In the genomic region with DNA sequence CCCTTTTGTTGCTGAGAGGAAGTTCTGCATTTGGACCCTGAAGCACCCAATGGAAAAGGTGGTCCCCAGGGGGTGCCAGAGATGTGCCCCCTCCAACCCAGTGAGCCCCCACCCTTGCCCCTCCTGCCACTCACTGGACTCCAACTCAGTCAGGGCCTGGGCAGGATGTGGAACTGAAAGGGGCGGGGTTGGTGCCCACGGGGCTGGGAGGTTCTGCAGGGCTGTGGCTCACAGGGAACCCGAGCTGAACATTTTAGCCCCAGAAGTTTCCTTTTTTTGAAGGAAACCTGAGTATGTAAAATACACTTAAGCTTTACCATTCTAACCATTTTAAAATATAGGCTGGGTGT, we compare ENCODE assay signal across 17 cellular contexts. TPM values are rescaled to one million over a fixed set of nuclear protein-coding genes. Genes with fewer than 3 reads are reported as not detected.
DNase-seq lines count a peak whose midpoint lies in the region; ATAC-seq and FAIRE-seq lines count a peak whose summit lies in the region.
"Had no signal": no experiment of that assay in that cellular context is flagged by ENCODE, and none has a peak within 500 bp of the region (broad histone marks: within the 10 kb centered on the region; RNA-seq: fewer than 3 reads in every experiment).

No MANE protein-coding gene starts in this region.

- H3K9me3 ChIP-seq in naive thymus-derived CD4-positive, alpha-beta T cell (ENCODE audit: control insufficient read depth in 2 of 3, low read length in 3 of 3) = no peaks in the 10 kb centered on the region
- H3K9me3 ChIP-seq: sigmoid colon had no signal

- no peaks in the 10 kb centered on the region for H3K27me3 Mint-ChIP-seq in activated CD4-positive, alpha-beta T cell treated with anti-CD3 and anti-CD28 coated beads, Interleukin-2, amount 10 ng/mL, durations not matched to agents 24 days and 14 days
- H3K27me3 Mint-ChIP-seq in T-helper 2 cell treated with Interferon-gamma antibody and Interleukin-4, amounts not matched to agents 5 μg/mL and 100 μg/mL, for 36 hours (ENCODE audit: low read depth) = no peaks in the 10 kb centered on the region
- H3K27me3 Mint-ChIP-seq in naive thymus-derived CD4-positive, alpha-beta T cell = no peaks in the 10 kb centered on the region
- H3K27me3 Mint-ChIP-seq: stimulated activated naive CD8-positive, alpha-beta T cell treated with anti-CD3 and anti-CD28 coated beads, Interleukin-15, Interleukin-2, amounts not matched to agents 100 ng/mL and 50 ng/mL, for 24 hours had no signal

- H3K9me3 Mint-ChIP-seq in activated CD4-positive, alpha-beta T cell treated with anti-CD3 and anti-CD28 coated beads, Interleukin-2, amount 10 ng/mL, durations not matched to agents 24 days and 14 days = no peaks in the 10 kb centered on the region
- no peaks in the 10 kb centered on the region for H3K9me3 Mint-ChIP-seq in T-helper 2 cell treated with Interferon-gamma antibody and Interleukin-4, amounts not matched to agents 5 μg/mL and 100 μg/mL, for 36 hours
- no peaks in the 10 kb centered on the region for H3K9me3 Mint-ChIP-seq in naive thymus-derived CD4-positive, alpha-beta T cell
- H3K9me3 Mint-ChIP-seq: activated T-helper 1 cell treated with anti-CD3 and anti-CD28 coated beads, Interleukin-12 subunit alpha, Interleukin-12 subunit beta, Interleukin-2, Interleukin-4 antibody, amounts not matched to agents 30 ng/mL and 10 ng/mL and 1 ng/mL, durations not matched to agents 14 hours and 24 hours and 36 hours; stimulated activated naive CD8-positive, alpha-beta T cell treated with anti-CD3 and anti-CD28 coated beads, Interleukin-15, Interleukin-2, amounts not matched to agents 100 ng/mL and 50 ng/mL, for 24 hours had no signal

- peaks cover 5 to 8% of the 10 kb centered on the region in 2 donors for H3K4me1 ChIP-seq in naive thymus-derived CD4-positive, alpha-beta T cell (ENCODE audit: control insufficient read depth in 2 of 2, insufficient read depth in 2 of 2, low read length in 2 of 2)
- H3K4me1 ChIP-seq: sigmoid colon had no signal

- no peak overlapping the region for H3K27ac Mint-ChIP-seq in activated CD4-positive, alpha-beta T cell treated with anti-CD3 and anti-CD28 coated beads, Interleukin-2, amount 10 ng/mL, durations not matched to agents 24 days and 14 days
- H3K27ac Mint-ChIP-seq in T-helper 2 cell treated with Interferon-gamma antibody and Interleukin-4, amounts not matched to agents 5 μg/mL and 100 μg/mL, for 36 hours = no peak overlapping the region
- H3K27ac Mint-ChIP-seq in naive thymus-derived CD4-positive, alpha-beta T cell = peak overlapping the region in 4 of 9 donors; percentile 34 to 70 (median 54)
- H3K27ac Mint-ChIP-seq: activated T-helper 1 cell treated with anti-CD3 and anti-CD28 coated beads, Interleukin-12 subunit alpha, Interleukin-12 subunit beta, Interleukin-2, Interleukin-4 antibody, amounts not matched to agents 30 ng/mL and 10 ng/mL and 1 ng/mL, durations not matched to agents 14 hours and 24 hours and 36 hours; stimulated activated naive CD8-positive, alpha-beta T cell treated with anti-CD3 and anti-CD28 coated beads, Interleukin-15, Interleukin-2, amounts not matched to agents 100 ng/mL and 50 ng/mL, for 24 hours had no signal

- H3K4me3 Mint-ChIP-seq in activated CD4-positive, alpha-beta T cell treated with anti-CD3 and anti-CD28 coated beads, Interleukin-2, amount 10 ng/mL, durations not matched to agents 24 days and 14 days = no peak overlapping the region
- H3K4me3 Mint-ChIP-seq in T-helper 2 cell treated with Interferon-gamma antibody and Interleukin-4, amounts not matched to agents 5 μg/mL and 100 μg/mL, for 36 hours = peak overlapping the region; percentile 32
- peak overlapping the region in 1 of 10 donors; percentile 24 for H3K4me3 Mint-ChIP-seq in naive thymus-derived CD4-positive, alpha-beta T cell
- H3K4me3 Mint-ChIP-seq: activated T-helper 1 cell treated with anti-CD3 and anti-CD28 coated beads, Interleukin-12 subunit alpha, Interleukin-12 subunit beta, Interleukin-2, Interleukin-4 antibody, amounts not matched to agents 30 ng/mL and 10 ng/mL and 1 ng/mL, durations not matched to agents 14 hours and 24 hours and 36 hours; stimulated activated naive CD8-positive, alpha-beta T cell treated with anti-CD3 and anti-CD28 coated beads, Interleukin-15, Interleukin-2, amounts not matched to agents 100 ng/mL and 50 ng/mL, for 24 hours had no signal

- CTCF ChIA-PET in naive thymus-derived CD4-positive, alpha-beta T cell (lab: Charles Lee) = no interaction called here

- intact Hi-C loops in activated CD4-positive, alpha-beta T cell treated with anti-CD3 and anti-CD28 coated beads, Interleukin-2, amount 10 ng/mL, durations not matched to agents 24 days and 14 days (cut with micrococcal nuclease) = no loop called here
- intact Hi-C loops in naive thymus-derived CD4-positive, alpha-beta T cell (cut with micrococcal nuclease) = no loop called here

- peak; percentile 69 for ATAC-seq in naive thymus-derived CD4-positive, alpha-beta T cell
- ATAC-seq in HG02763 (IDR thresholded peaks at IDR 0.05; ENCODE audit: unreplicated experiment) (no peak), GM19455 (IDR thresholded peaks at IDR 0.05; ENCODE audit: unreplicated experiment) (no peak)

- POLR2A ChIA-PET in naive thymus-derived CD4-positive, alpha-beta T cell (lab: Charles Lee) = interaction anchor here (0.8 kb wide), 1 partner anchor 15 kb away, joined by 3 read pairs; no protein-coding TSS in a partner anchor

- peak; percentile 80 for DNase-seq in activated CD4-positive, alpha-beta T cell treated with anti-CD3 and anti-CD28 coated beads, Interleukin-2, amount 10 ng/mL, durations not matched to agents 24 days and 14 days
- no peak for DNase-seq in activated CD4-positive, alpha-beta T cell treated with anti-CD3 and anti-CD28 coated beads, Interleukin-2, amount 50 U/mL, for 48 hours
- DNase-seq in GM18507 (ENCODE audit: extremely low spot score, insufficient read length, low read depth) (no peak), middle frontal gyrus (ENCODE audit: extremely low spot score, low spot score) (no peak)
- no peak for DNase-seq in T-helper 2 cell treated with Interferon-gamma antibody and Interleukin-4, amounts not matched to agents 5 μg/mL and 100 μg/mL, for 36 hours (ENCODE audit: low spot score)
- peak in 1 of 9 donors; percentile 29 for DNase-seq in naive thymus-derived CD4-positive, alpha-beta T cell
- DNase-seq: brain microvascular endothelial cell; effector CD8-positive, alpha-beta T cell; NCI-H1417; NCI-H446; sigmoid colon; WERI-Rb-1 had no signal

- no peaks in the 10 kb centered on the region for H3K27me3 ChIP-seq in naive thymus-derived CD4-positive, alpha-beta T cell (ENCODE audit: control insufficient read depth in 2 of 2, insufficient read depth in 2 of 2, low read length in 2 of 2)
- H3K27me3 ChIP-seq: brain microvascular endothelial cell, sigmoid colon had no signal

- FAIRE-seq in GM18507 (lab: Jason Lieb, UNC) = peak; percentile 72
- FAIRE-seq: A204.1 had no signal

- no peak overlapping the region for H3K4me3 ChIP-seq in naive thymus-derived CD4-positive, alpha-beta T cell (ENCODE audit: low read length)
- H3K4me3 ChIP-seq: sigmoid colon had no signal

- H3K36me3 Mint-ChIP-seq in activated CD4-positive, alpha-beta T cell treated with anti-CD3 and anti-CD28 coated beads, Interleukin-2, amount 10 ng/mL, durations not matched to agents 24 days and 14 days (ENCODE audit: low read depth) = peaks cover 17% of the 10 kb centered on the region
- peaks cover 9% of the 10 kb centered on the region for H3K36me3 Mint-ChIP-seq in T-helper 2 cell treated with Interferon-gamma antibody and Interleukin-4, amounts not matched to agents 5 μg/mL and 100 μg/mL, for 36 hours (ENCODE audit: low read depth)
- peaks cover 0 to 18% (median 11%) of the 10 kb centered on the region in 5 donors for H3K36me3 Mint-ChIP-seq in naive thymus-derived CD4-positive, alpha-beta T cell

- H3K36me3 ChIP-seq in naive thymus-derived CD4-positive, alpha-beta T cell (ENCODE audit: control insufficient read depth in 2 of 3, insufficient read depth in 3 of 3, low read length in 3 of 3) = peaks cover 0 to 58% (median 8%) of the 10 kb centered on the region in 3 experiments
- H3K36me3 ChIP-seq: brain microvascular endothelial cell had no signal

- peaks cover 14% of the 10 kb centered on the region for H3K4me1 Mint-ChIP-seq in activated CD4-positive, alpha-beta T cell treated with anti-CD3 and anti-CD28 coated beads, Interleukin-2, amount 10 ng/mL, durations not matched to agents 24 days and 14 days
- peaks cover 16% of the 10 kb centered on the region for H3K4me1 Mint-ChIP-seq in T-helper 2 cell treated with Interferon-gamma antibody and Interleukin-4, amounts not matched to agents 5 μg/mL and 100 μg/mL, for 36 hours (ENCODE audit: low read depth)
- H3K4me1 Mint-ChIP-seq in naive thymus-derived CD4-positive, alpha-beta T cell = peaks cover 11 to 27% (median 21%) of the 10 kb centered on the region in 7 donors

- no peak overlapping the region for H3K27ac ChIP-seq in naive thymus-derived CD4-positive, alpha-beta T cell (ENCODE audit: low read depth, low read length)
- H3K27ac ChIP-seq: brain microvascular endothelial cell, sigmoid colon, WERI-Rb-1 had no signal

RNA-seq across cellular contexts. Expression of a gene that starts 15.8 kb away (rescaled TPM):
- 26.7 and 33.0 TPM in 2 replicates for total RNA-seq in activated CD4-positive, alpha-beta T cell treated with anti-CD3 and anti-CD28 coated beads, Interleukin-2, amount 10 ng/mL, durations not matched to agents 24 days and 14 days
- total RNA-seq in naive thymus-derived CD4-positive, alpha-beta T cell = 10 to 100 TPM; 21.9 to 34.6 (median 32.3) TPM
- polyA plus RNA-seq in naive thymus-derived CD4-positive, alpha-beta T cell = 10 to 100 TPM; 29.7 to 42.1 TPM

RNA-seq across cellular contexts. Expression of a gene that starts 16.0 kb away (rescaled TPM):
- total RNA-seq in activated CD4-positive, alpha-beta T cell treated with anti-CD3 and anti-CD28 coated beads, Interleukin-2, amount 10 ng/mL, durations not matched to agents 24 days and 14 days = 33.1 and 36.0 TPM in 2 replicates
- 100 to 1,000 TPM in 2 of 5 experiments, 10 to 100 TPM in 3; 62.7 to 153 (median 66.9) TPM for total RNA-seq in naive thymus-derived CD4-positive, alpha-beta T cell
- 10 to 100 TPM; 12.5 to 18.1 TPM for polyA plus RNA-seq in naive thymus-derived CD4-positive, alpha-beta T cell

RNA-seq across cellular contexts. Expression of a gene that starts 16.4 kb away (rescaled TPM):
- total RNA-seq in activated CD4-positive, alpha-beta T cell treated with anti-CD3 and anti-CD28 coated beads, Interleukin-2, amount 10 ng/mL, durations not matched to agents 24 days and 14 days = 256 and 268 TPM in 2 replicates
- total RNA-seq in naive thymus-derived CD4-positive, alpha-beta T cell = 100 to 1,000 TPM; 112 to 385 (median 199) TPM
- 100 to 1,000 TPM; 168 to 178 TPM for polyA plus RNA-seq in naive thymus-derived CD4-positive, alpha-beta T cell

RNA-seq across cellular contexts. Expression of a gene that starts 24.4 kb away (rescaled TPM):
- total RNA-seq in activated CD4-positive, alpha-beta T cell treated with anti-CD3 and anti-CD28 coated beads, Interleukin-2, amount 10 ng/mL, durations not matched to agents 24 days and 14 days = 99.7 and 101 TPM in 2 replicates
- total RNA-seq in naive thymus-derived CD4-positive, alpha-beta T cell = 100 to 1,000 TPM in 1 of 5 experiments, 10 to 100 TPM in 4; 59.8 to 188 (median 67.1) TPM
- 100 to 1,000 TPM; 102 to 103 TPM for polyA plus RNA-seq in naive thymus-derived CD4-positive, alpha-beta T cell
